ENCODE assay signal across 23 cellular contexts in the genomic region with DNA sequence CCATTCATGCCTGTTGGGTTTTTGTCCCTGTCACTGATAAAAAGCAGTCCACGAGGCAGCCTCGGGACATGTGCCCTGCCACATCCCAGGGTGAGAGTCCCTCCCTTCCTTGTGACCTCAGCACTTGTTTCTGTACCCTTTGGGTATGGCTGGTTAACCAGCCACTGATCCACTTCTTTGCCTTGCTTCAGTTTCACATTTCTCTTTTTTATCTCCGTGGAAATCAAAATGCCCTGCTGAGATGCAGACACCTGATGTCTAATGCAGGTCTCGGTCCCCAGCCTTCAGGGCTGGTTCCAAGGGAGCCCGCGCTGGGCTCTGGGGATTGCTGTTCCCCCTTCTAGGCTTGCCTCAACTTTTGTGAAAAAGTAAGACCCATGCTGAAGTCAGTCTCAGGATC.
"Had no signal": no experiment of that assay in that cellular context is flagged by ENCODE, and none has a peak within 500 bp of the region (broad histone marks: within the 10 kb centered on the region; RNA-seq: fewer than 3 reads in every experiment).

No MANE protein-coding gene starts in this region.

- H3K27me3 ChIP-seq: ascending aorta, brain microvascular endothelial cell, hepatocyte, neutrophil, right lobe of liver, thyroid gland, upper lobe of right lung had no signal

- H3K36me3 Mint-ChIP-seq: activated naive CD8-positive, alpha-beta T cell treated with anti-CD3 and anti-CD28 coated beads, Interleukin-2, amount 10 ng/mL, durations not matched to agents 7 days and 5 days; T-cell had no signal

- H3K27me3 Mint-ChIP-seq: activated B cell treated with CpG ODN at 0.5 μM for 24 hours; activated naive CD8-positive, alpha-beta T cell treated with anti-CD3 and anti-CD28 coated beads, Interleukin-2, amount 10 ng/mL, durations not matched to agents 7 days and 5 days had no signal

- H3K4me3 Mint-ChIP-seq: activated B cell treated with CpG ODN at 0.5 μM for 24 hours; activated CD4-positive, alpha-beta T cell treated with anti-CD3 and anti-CD28 coated beads for 36 hours; activated naive CD8-positive, alpha-beta T cell treated with anti-CD3 and anti-CD28 coated beads, Interleukin-2, amount 10 ng/mL, durations not matched to agents 7 days and 5 days; activated T-cell treated with anti-CD3 and anti-CD28 coated beads, Interleukin-2, amount 50 U/mL, for 72 hours; T-cell had no signal

- H3K4me1 Mint-ChIP-seq: activated B cell treated with CpG ODN at 0.5 μM for 24 hours; activated CD4-positive, alpha-beta T cell treated with anti-CD3 and anti-CD28 coated beads for 36 hours; activated naive CD8-positive, alpha-beta T cell treated with anti-CD3 and anti-CD28 coated beads, Interleukin-2, amount 10 ng/mL, durations not matched to agents 7 days and 5 days; naive thymus-derived CD4-positive, alpha-beta T cell; T-cell had no signal

- H3K36me3 ChIP-seq: ascending aorta, brain microvascular endothelial cell, esophagus muscularis mucosa, neutrophil, right lobe of liver, thyroid gland, upper lobe of right lung had no signal

- H3K4me3 ChIP-seq: ascending aorta, esophagus muscularis mucosa, hepatocyte, right lobe of liver, thyroid gland, upper lobe of right lung had no signal

- H3K9me3 Mint-ChIP-seq: activated naive CD8-positive, alpha-beta T cell treated with anti-CD3 and anti-CD28 coated beads, Interleukin-2, amount 10 ng/mL, durations not matched to agents 7 days and 5 days had no signal

- H3K27ac Mint-ChIP-seq: activated B cell treated with CpG ODN at 0.5 μM for 24 hours; activated CD4-positive, alpha-beta T cell treated with anti-CD3 and anti-CD28 coated beads for 36 hours; activated naive CD8-positive, alpha-beta T cell treated with anti-CD3 and anti-CD28 coated beads, Interleukin-2, amount 10 ng/mL, durations not matched to agents 7 days and 5 days; activated T-cell treated with anti-CD3 and anti-CD28 coated beads, Interleukin-2, amount 50 U/mL, for 72 hours; naive thymus-derived CD4-positive, alpha-beta T cell; T-cell had no signal

- H3K9me3 ChIP-seq: ascending aorta, esophagus muscularis mucosa, neutrophil, right lobe of liver, thyroid gland, upper lobe of right lung had no signal

- DNase-seq: activated B cell treated with CpG ODN at 0.5 μM for 24 hours; activated CD4-positive, alpha-beta T cell treated with anti-CD3 and anti-CD28 coated beads for 36 hours; activated naive CD4-positive, alpha-beta T cell treated with Interleukin-2 at 50 U/mL for 16 hours; activated naive CD8-positive, alpha-beta T cell treated with anti-CD3 and anti-CD28 coated beads, Interleukin-2, amount 10 ng/mL, durations not matched to agents 7 days and 5 days; activated T-cell treated with anti-CD3 and anti-CD28 coated beads for 4 hours; activated T-cell treated with anti-CD3 and anti-CD28 coated beads, Interleukin-2, amount 50 U/mL, for 72 hours; brain microvascular endothelial cell; cortex of kidney; foreskin melanocyte; glutamatergic neuron; left cardiac atrium; midbrain; naive thymus-derived CD4-positive, alpha-beta T cell; right lobe of liver; stimulated activated CD4-positive, alpha-beta T cell treated with anti-CD3 and anti-CD28 coated beads, Interleukin-2, amount 100 ng/mL, for 48 hours; stimulated activated naive CD8-positive, alpha-beta T cell treated with anti-CD3 and anti-CD28 coated beads, Interleukin-15, Interleukin-2, amounts not matched to agents 100 U/mL and 50 U/mL, for 24 hours; T-cell; upper lobe of right lung had no signal

- H3K27ac ChIP-seq: ascending aorta, brain microvascular endothelial cell, hepatocyte, neutrophil, right lobe of liver, thyroid gland, upper lobe of right lung had no signal

- H3K4me1 ChIP-seq: ascending aorta, esophagus muscularis mucosa, right lobe of liver, thyroid gland had no signal
